Comparison of ENCODE assay signal across 8 cellular contexts in genomic region chr13:23570099-23570926, GRCh38. TPM values are rescaled to one million over a fixed set of nuclear protein-coding genes. Genes with fewer than 3 reads are reported as not detected.
A peak's percentile ranks its signal among the peaks of the same experiment; 100 is the strongest.
DNase-seq lines count a peak whose midpoint lies in the region; ATAC-seq, FAIRE-seq and TF ChIP-seq lines count a peak whose summit lies in the region.

Gene TNFRSF19 (plus strand): TSS chr13:23570412. CDS start chr13:23590184, 19,772 bp downstream.

- peaks cover 0 to 7% of the 10 kb centered on the region in 2 donors for H3K4me1 ChIP-seq in gastrocnemius medialis

- no peaks in the 10 kb centered on the region for H3K9me3 ChIP-seq in gastrocnemius medialis

- peak; percentile 78 for FAIRE-seq in GM12892 (lab: Jason Lieb, UNC)

- H3K36me3 ChIP-seq in gastrocnemius medialis = no peaks in the 10 kb centered on the region

- intact Hi-C loops in cardiac septum (cut with DNase I) (no loop called here), gastrocnemius medialis (cut with DNase I; ENCODE audit: low total_unique reads) (loop anchor here (10.0 kb wide), 2 partner anchors 134 to 196 kb away; no protein-coding TSS in a partner anchor)

- DNase-seq in GM12892 (ENCODE audit: insufficient read length) (no peak), SW480 (ENCODE audit: low spot score) (peak; percentile 98), cardiac septum (ENCODE audit: low spot score) (no peak), gastrocnemius medialis (no peak), NCI-H446 (lab: John Stamatoyannopoulos, UW) (no peak)
- DNase-seq in central memory CD4-positive, alpha-beta T cell = no peak

- no peak for TF ChIP-seq POLR2A in GM12892 (IDR thresholded peaks at IDR 0.05; ENCODE audit: low read depth, low read length)
- TF ChIP-seq POLR2A in gastrocnemius medialis (IDR thresholded peaks at IDR 0.05) = no peak

- peak within 1 kb of the TSS in 3 of 4 donors; percentile 27 to 43 (median 41) for H3K4me3 ChIP-seq in gastrocnemius medialis

- no peak for TF ChIP-seq CTCF in gastrocnemius medialis (IDR thresholded peaks at IDR 0.05 in 4 of 5, conservative IDR thresholded peaks at IDR 0.05 in 1 of 5)

- in situ Hi-C loops in gastrocnemius medialis (cut with MboI; ENCODE audit: low sequenced_read_pairs in 4 of 4) = loop anchor here in 3 of 4 donors (5.0 to 10.0 kb wide), 4 partner anchors 103 to 304 kb away; no protein-coding TSS in a partner anchor

- no peaks in the 10 kb centered on the region for H3K27me3 ChIP-seq in gastrocnemius medialis

- peak; percentile 53 to 59 for ATAC-seq in gastrocnemius medialis
- no peak for ATAC-seq in activated CD4-positive, CD25-positive, alpha-beta regulatory T cell treated with anti-CD3 and anti-CD28 coated beads, Interleukin-2, amount 50 U/mL, for 24 hours
- no peak for ATAC-seq in GM19463 (IDR thresholded peaks at IDR 0.05; ENCODE audit: unreplicated experiment)

- peak within 1 kb of the TSS; percentile 33 to 76 (median 62) for H3K27ac ChIP-seq in gastrocnemius medialis

RNA-seq across cellular contexts. Expression of gene TNFRSF19, which starts in this region (rescaled TPM):
- 12.6 TPM for polyA plus RNA-seq in GM12892 (2012; ENCODE audit: missing spikeins)
- total RNA-seq in cardiac septum (20.0 TPM), gastrocnemius medialis (1 to 10 TPM in 2 of 4 donors, under 1 TPM in 2; 0.51 to 1.5 (median 1.0) TPM)

Comparison
In these comparisons a context has a peak if more than half of its experiments do, and no peak if none do; other contexts are left out.
1. ATAC-seq: peak in gastrocnemius medialis (2 of 2); none in activated CD4-positive, CD25-positive, alpha-beta regulatory T cell treated with anti-CD3 and anti-CD28 coated beads, Interleukin-2, amount 50 U/mL, for 24 hours (0 of 2) and GM19463 (single experiment).